ENCODE assay signal across 1 cellular context in the genomic region with DNA sequence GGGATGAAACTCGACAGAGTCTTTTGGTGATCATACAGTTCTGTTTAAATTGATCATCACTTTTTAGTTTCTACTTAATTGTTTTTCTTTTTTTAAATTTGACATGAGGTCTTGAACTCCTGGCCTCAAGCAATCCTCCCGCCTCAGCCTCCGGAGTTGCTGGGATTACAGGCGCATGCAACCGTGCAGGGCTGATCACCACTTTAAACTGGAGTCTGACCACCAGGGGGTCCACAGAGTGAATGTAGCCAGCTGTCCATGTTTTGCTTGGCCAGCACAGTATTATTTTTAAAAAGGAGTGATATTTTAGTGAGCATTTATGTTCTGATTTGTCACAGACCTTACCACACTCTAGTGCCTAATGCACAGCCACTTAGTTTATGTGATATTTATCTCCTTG.
A peak's percentile ranks its signal among the peaks of the same experiment; 100 is the strongest.
TF ChIP-seq lines count a peak whose summit lies in the region.

No MANE protein-coding gene starts in this region.

TF ChIP-seq in HEK293, 187 proteins besides CTCF, POLR2A, EP300 and RAD21 (continued from another document):
- TF ChIP-seq, protein P1, sequence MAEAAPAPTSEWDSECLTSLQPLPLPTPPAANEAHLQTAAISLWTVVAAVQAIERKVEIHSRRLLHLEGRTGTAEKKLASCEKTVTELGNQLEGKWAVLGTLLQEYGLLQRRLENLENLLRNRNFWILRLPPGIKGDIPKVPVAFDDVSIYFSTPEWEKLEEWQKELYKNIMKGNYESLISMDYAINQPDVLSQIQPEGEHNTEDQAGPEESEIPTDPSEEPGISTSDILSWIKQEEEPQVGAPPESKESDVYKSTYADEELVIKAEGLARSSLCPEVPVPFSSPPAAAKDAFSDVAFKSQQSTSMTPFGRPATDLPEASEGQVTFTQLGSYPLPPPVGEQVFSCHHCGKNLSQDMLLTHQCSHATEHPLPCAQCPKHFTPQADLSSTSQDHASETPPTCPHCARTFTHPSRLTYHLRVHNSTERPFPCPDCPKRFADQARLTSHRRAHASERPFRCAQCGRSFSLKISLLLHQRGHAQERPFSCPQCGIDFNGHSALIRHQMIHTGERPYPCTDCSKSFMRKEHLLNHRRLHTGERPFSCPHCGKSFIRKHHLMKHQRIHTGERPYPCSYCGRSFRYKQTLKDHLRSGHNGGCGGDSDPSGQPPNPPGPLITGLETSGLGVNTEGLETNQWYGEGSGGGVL (tag by site-specific recombination; IDR thresholded peaks at IDR 0.05): no peak
- peak; percentile 64; the same call in 1 of the 2 replicates for TF ChIP-seq ZNF664 (tag by site-specific recombination; IDR thresholded peaks at IDR 0.05)
